33 cellular contexts compared by ENCODE assay signal in the genomic region with DNA sequence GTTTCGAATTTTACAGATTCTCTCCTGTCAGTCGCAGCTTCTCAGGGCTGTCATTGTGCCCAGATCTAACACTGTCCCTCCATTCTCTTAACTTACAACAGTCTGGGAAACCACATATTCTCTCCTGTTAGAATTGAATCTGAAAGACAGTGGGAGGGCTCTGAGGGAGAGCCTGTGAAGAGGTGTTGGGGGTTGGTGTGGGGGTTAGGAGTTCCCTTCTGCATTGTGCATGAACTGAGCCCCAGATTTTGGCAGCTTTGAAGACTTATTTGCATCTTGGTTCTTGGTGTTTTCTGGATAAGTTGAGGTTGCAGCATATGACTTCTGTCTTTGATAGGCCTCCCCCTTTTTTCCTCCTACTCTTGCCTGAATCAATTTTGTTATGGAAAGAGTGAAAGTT.
DNase-seq lines count a peak whose midpoint lies in the region; ATAC-seq, FAIRE-seq and TF ChIP-seq lines count a peak whose summit lies in the region.
"Had no signal": no experiment of that assay in that cellular context is flagged by ENCODE, and none has a peak within 500 bp of the region (broad histone marks: within the 10 kb centered on the region; RNA-seq: fewer than 3 reads in every experiment).

No MANE protein-coding gene starts in this region.

- H3K9ac ChIP-seq in GM12878 (ENCODE audit: control insufficient read depth, insufficient read depth, low read length) (no peak overlapping the region), endodermal cell (ENCODE audit: extremely low read depth, low read length, poor library complexity, severe bottlenecking) (no peak overlapping the region)

- WGBS in GM12878 (ENCODE audit: insufficient coverage, insufficient replicate concordance, low lambda C conversion rate, missing lambda C conversion rate), result 60% methylated on average over 2 of the region's 2 CpGs
- WGBS in endodermal cell (ENCODE audit: insufficient coverage in 1 of 2, insufficient read length in 1 of 2), 2 experiments, result 75 to 82% methylated on average over 2 of the region's 2 CpGs
- WGBS in gastroesophageal sphincter (ENCODE audit: low coverage in 1 of 2), 2 donors, result 69% methylated on average over 2 of the region's 2 CpGs; no CpG with 5 or more reads in 1 of the 2 donors

- H3K27me3 Mint-ChIP-seq in nephron (ENCODE audit: low read depth), result no peaks in the 10 kb centered on the region
- H3K27me3 Mint-ChIP-seq in type B pancreatic cell, result no peaks in the 10 kb centered on the region
- peaks cover 2% of the 10 kb centered on the region for H3K27me3 Mint-ChIP-seq in endodermal cell (ENCODE audit: insufficient read depth)
- H3K27me3 Mint-ChIP-seq: activated CD4-positive, alpha-beta T cell treated with anti-CD3 and anti-CD28 coated beads for 36 hours; activated CD8-positive, alpha-beta T cell treated with anti-CD3 and anti-CD28 coated beads for 36 hours had no signal

- peak; percentile 40 for ATAC-seq in GM21717 (IDR thresholded peaks at IDR 0.05; ENCODE audit: unreplicated experiment)
- ATAC-seq in GM12878, result no peak; the same call in 2 of the 3 replicates
- ATAC-seq in gastroesophageal sphincter, result no peak
- ATAC-seq: activated CD4-positive, alpha-beta T cell treated with anti-CD3 and anti-CD28 coated beads for 36 hours; activated CD8-positive, alpha-beta T cell treated with anti-CD3 and anti-CD28 coated beads for 36 hours; CD8-positive, alpha-beta T cell; K562; left colon; sciatic nerve had no signal

- H3K4me3 Mint-ChIP-seq in nephron, result no peak overlapping the region
- H3K4me3 Mint-ChIP-seq in type B pancreatic cell, result no peak overlapping the region
- H3K4me3 Mint-ChIP-seq in endodermal cell, result no peak overlapping the region
- H3K4me3 Mint-ChIP-seq: activated CD4-positive, alpha-beta T cell treated with anti-CD3 and anti-CD28 coated beads for 36 hours; activated CD8-positive, alpha-beta T cell treated with anti-CD3 and anti-CD28 coated beads for 36 hours; activated naive CD4-positive, alpha-beta T cell treated with anti-CD3 and anti-CD28 coated beads, Interleukin-2, amount 10 ng/mL, durations not matched to agents 7 days and 5 days; CD8-positive, alpha-beta T cell; H9; memory B cell had no signal

- H3K4me3 ChIP-seq in GM12878 (no peak overlapping the region), endodermal cell (ENCODE audit: low read length) (no peak overlapping the region), gastroesophageal sphincter (no peak overlapping the region)
- H3K4me3 ChIP-seq: K562, Peyer's patch had no signal

- H3K27me3 ChIP-seq in GM12878 (replicated peaks in 1 of 2; ENCODE audit: control insufficient read depth in 2 of 2, insufficient read depth in 2 of 2, low read length in 1 of 2), result no peaks in the 10 kb centered on the region
- H3K27me3 ChIP-seq in endodermal cell (ENCODE audit: control insufficient read depth, insufficient read depth, low read length, poor library complexity, severe bottlenecking), result no peaks in the 10 kb centered on the region
- no peaks in the 10 kb centered on the region for H3K27me3 ChIP-seq in gastroesophageal sphincter
- H3K27me3 ChIP-seq: BE2C, Peyer's patch had no signal

- TF ChIP-seq EP300 in GM12878 (IDR thresholded peaks at IDR 0.05; ENCODE audit: borderline replicate concordance in 1 of 2, control insufficient read depth in 1 of 2, low read depth in 2 of 2, low read length in 2 of 2), result no peak
- TF ChIP-seq EP300 in gastroesophageal sphincter (IDR thresholded peaks at IDR 0.05), result no peak

- no peaks in the 10 kb centered on the region for H3K4me1 ChIP-seq in GM12878 (ENCODE audit: control insufficient read depth, insufficient read depth, low read length)
- peaks cover 42% of the 10 kb centered on the region for H3K4me1 ChIP-seq in endodermal cell (ENCODE audit: control insufficient read depth, insufficient read depth, low read length)
- peaks cover 8 to 56% (median 9%) of the 10 kb centered on the region in 3 donors for H3K4me1 ChIP-seq in gastroesophageal sphincter

- H3K36me3 ChIP-seq in GM12878 (ENCODE audit: control insufficient read depth in 2 of 2, insufficient read depth in 2 of 2, low read length in 1 of 2) (no peaks in the 10 kb centered on the region), endodermal cell (ENCODE audit: control insufficient read depth, insufficient read depth, low read length) (peaks cover 12% of the 10 kb centered on the region), gastroesophageal sphincter (no peaks in the 10 kb centered on the region)
- H3K36me3 ChIP-seq: BE2C, Peyer's patch had no signal

- CTCF ChIA-PET in GM12878 (lab: Yijun Ruan, JAX), result no interaction called here

- no TSS peak for BruUV-seq in GM12878 (replicated peaks; lab: Mats Ljungman, UMichigan)

- H3K4me2 ChIP-seq in GM12878 (ENCODE audit: control insufficient read depth, insufficient read depth), result no peak overlapping the region

- peaks cover 1% of the 10 kb centered on the region for H3K9me3 Mint-ChIP-seq in nephron
- peaks cover 2% of the 10 kb centered on the region for H3K9me3 Mint-ChIP-seq in type B pancreatic cell
- peaks cover 12% of the 10 kb centered on the region for H3K9me3 Mint-ChIP-seq in endodermal cell
- H3K9me3 Mint-ChIP-seq: activated naive CD4-positive, alpha-beta T cell treated with anti-CD3 and anti-CD28 coated beads, Interleukin-2, amount 10 ng/mL, durations not matched to agents 7 days and 5 days had no signal

- POLR2A ChIA-PET in GM12878 (lab: Charles Lee), result no interaction called here

- H3K27ac Mint-ChIP-seq in nephron (peak overlapping the region; percentile 24 to 90 (median 66)), type B pancreatic cell (peak overlapping the region; percentile 63), endodermal cell (no peak overlapping the region)
- H3K27ac Mint-ChIP-seq: activated CD4-positive, alpha-beta T cell treated with anti-CD3 and anti-CD28 coated beads for 36 hours; activated CD8-positive, alpha-beta T cell treated with anti-CD3 and anti-CD28 coated beads for 36 hours; activated naive CD4-positive, alpha-beta T cell treated with anti-CD3 and anti-CD28 coated beads, Interleukin-2, amount 10 ng/mL, durations not matched to agents 7 days and 5 days; CD8-positive, alpha-beta T cell; memory B cell had no signal

- no peak overlapping the region for H2AFZ ChIP-seq in GM12878 (ENCODE audit: control insufficient read depth, low read depth, low read length)

- H4K20me1 ChIP-seq in GM12878 (ENCODE audit: control insufficient read depth, insufficient read depth), result no peaks in the 10 kb centered on the region

- SMC1A ChIA-PET in GM12878 (lab: Charles Lee; ENCODE audit: uncharacterized antibody, unreplicated experiment), result no interaction called here

- DNase-seq in GM12878 (ENCODE audit: low read depth, low spot score) (peak; percentile 5), type B pancreatic cell (ENCODE audit: extremely low spot score, unreplicated experiment) (no peak), NCI-H2107 treated with DMSO at 0.1 percent for 48 hours (lab: John Stamatoyannopoulos, UW; ENCODE audit: unreplicated experiment) (no peak), endodermal cell (no peak)
- DNase-seq: ACHN; activated CD4-positive, alpha-beta T cell treated with anti-CD3 and anti-CD28 coated beads for 36 hours; activated CD8-positive, alpha-beta memory T cell treated with anti-CD3 and anti-CD28 coated beads, Interleukin-2, amount 50 U/mL, for 48 hours; activated CD8-positive, alpha-beta T cell treated with anti-CD3 and anti-CD28 coated beads for 36 hours; activated naive CD4-positive, alpha-beta T cell treated with anti-CD3 and anti-CD28 coated beads, Interleukin-2, amount 10 ng/mL, durations not matched to agents 7 days and 5 days; amniotic stem cell; BE2C; CD8-positive, alpha-beta T cell; effector CD4-positive, alpha-beta T cell; EL; H9; left colon; NCI-H1417 treated with DMSO at 0.1 percent for 48 hours; NCI-H2029 treated with DMSO at 0.1 percent for 48 hours; NCI-H226; Peyer's patch; posterior cingulate gyrus; stimulated activated CD4-positive, alpha-beta T cell treated with anti-CD3 and anti-CD28 coated beads, Interleukin-12 subunit alpha, Interleukin-12 subunit beta, amount 100 ng/mL, for 4 hours; stimulated activated CD4-positive, alpha-beta T cell treated with anti-CD3 and anti-CD28 coated beads, Interleukin-2, amount 100 ng/mL, for 48 hours; SW 1271 had no signal

- H3K9me3 ChIP-seq in GM12878 (replicated peaks; ENCODE audit: control insufficient read depth, insufficient read depth, low read length) (no peaks in the 10 kb centered on the region), endodermal cell (ENCODE audit: control insufficient read depth, low read length) (peaks cover 7% of the 10 kb centered on the region), gastroesophageal sphincter (no peaks in the 10 kb centered on the region)
- H3K9me3 ChIP-seq: BE2C, Peyer's patch had no signal

- H3K36me3 Mint-ChIP-seq in nephron (ENCODE audit: low read depth) (peaks cover 32% of the 10 kb centered on the region), type B pancreatic cell (peaks cover 27% of the 10 kb centered on the region), endodermal cell (ENCODE audit: low read depth) (peaks cover 7% of the 10 kb centered on the region)
- H3K36me3 Mint-ChIP-seq: activated naive CD4-positive, alpha-beta T cell treated with anti-CD3 and anti-CD28 coated beads, Interleukin-2, amount 10 ng/mL, durations not matched to agents 7 days and 5 days; CD8-positive, alpha-beta T cell; memory B cell had no signal

- TF ChIP-seq RAD21 in GM12878 (IDR thresholded peaks at IDR 0.05; ENCODE audit: insufficient read depth, low read depth, low read length), result no peak

- peaks cover 57% of the 10 kb centered on the region for H3K4me1 Mint-ChIP-seq in nephron
- peaks cover 61% of the 10 kb centered on the region for H3K4me1 Mint-ChIP-seq in type B pancreatic cell (ENCODE audit: unreplicated experiment)
- H3K4me1 Mint-ChIP-seq in endodermal cell, result peaks cover 47% of the 10 kb centered on the region
- H3K4me1 Mint-ChIP-seq: activated CD4-positive, alpha-beta T cell treated with anti-CD3 and anti-CD28 coated beads for 36 hours; activated naive CD4-positive, alpha-beta T cell treated with anti-CD3 and anti-CD28 coated beads, Interleukin-2, amount 10 ng/mL, durations not matched to agents 7 days and 5 days; memory B cell had no signal

- in situ Hi-C loops in GM12878 (cut with MboI), result no loop called here

- TF ChIP-seq POLR2A in GM12878 (IDR thresholded peaks at IDR 0.05; ENCODE audit: low read depth, low read length), result no peak
- no peak for TF ChIP-seq POLR2A in gastroesophageal sphincter (IDR thresholded peaks at IDR 0.05)

- RAD21 ChIA-PET in GM12878 (lab: Charles Lee; ENCODE audit: unreplicated experiment), result no interaction called here

- H3K27ac ChIP-seq in GM12878 (ENCODE audit: control insufficient read depth, insufficient read depth) (no peak overlapping the region), endodermal cell (ENCODE audit: low read depth, low read length) (no peak overlapping the region), gastroesophageal sphincter (peak overlapping the region in 1 of 4 donors; percentile 15)
- H3K27ac ChIP-seq: epithelial cell of prostate, Peyer's patch had no signal

- no peaks in the 10 kb centered on the region for H3K79me2 ChIP-seq in GM12878 (ENCODE audit: control insufficient read depth, insufficient read depth, low read length)

- intact Hi-C loops in GM12878 (cut with micrococcal nuclease; ENCODE audit: unreplicated experiment), result no loop called here

- TF ChIP-seq CTCF in GM12878 (IDR thresholded peaks at IDR 0.05 in 2 of 3, conservative IDR thresholded peaks at IDR 0.05 in 1 of 3; ENCODE audit: control insufficient read depth in 2 of 3, extremely low read depth in 1 of 3, insufficient read depth in 1 of 3, low read depth in 3 of 3, low read length in 3 of 3) (no peak), nephron (IDR thresholded peaks at IDR 0.05; ENCODE audit: unreplicated experiment in 3 of 3) (no peak), type B pancreatic cell (conservative IDR thresholded peaks at IDR 0.05) (no peak), endodermal cell (conservative IDR thresholded peaks at IDR 0.05) (no peak), gastroesophageal sphincter (IDR thresholded peaks at IDR 0.05) (no peak)

- FAIRE-seq in GM12878 (lab: Jason Lieb, UNC), result no peak
- FAIRE-seq: bronchial epithelial cell, colon, K562 had no signal
